ENCODE assay signal across 9 cellular contexts in genomic region chr17:74738051-74738996, GRCh38. TPM values are rescaled to one million over a fixed set of nuclear protein-coding genes. Genes with fewer than 3 reads are reported as not detected.
DNase-seq lines count a peak whose midpoint lies in the region; ATAC-seq and TF ChIP-seq lines count a peak whose summit lies in the region.
"Had no signal": no experiment of that assay in that cellular context is flagged by ENCODE, and none has a peak within 500 bp of the region (broad histone marks: within the 10 kb centered on the region; RNA-seq: fewer than 3 reads in every experiment).

No MANE protein-coding gene starts in this region.

- no peak for TF ChIP-seq EP300 in SK-N-SH (IDR thresholded peaks at IDR 0.05; ENCODE audit: borderline replicate concordance in 1 of 2, low read depth in 1 of 2, low read length in 1 of 2)
- TF ChIP-seq EP300 in upper lobe of left lung (IDR thresholded peaks at IDR 0.05), result no peak

- H3F3A ChIP-seq in SK-N-SH (replicated peaks; ENCODE audit: insufficient read depth), result peaks cover 4% of the 10 kb centered on the region

- no peak overlapping the region for H3K27ac ChIP-seq in SK-N-SH (ENCODE audit: low read depth in 2 of 2, low read length in 1 of 2)
- peak overlapping the region; percentile 40 to 81 (median 76) for H3K27ac ChIP-seq in upper lobe of left lung
- H3K27ac ChIP-seq: ovary had no signal

- POLR2A ChIA-PET in SK-N-SH (lab: Yijun Ruan, JAX), result interaction anchor here (1.3 kb wide), 1 partner anchor 81 kb away, joined by 4 read pairs; no protein-coding TSS in a partner anchor

- CTCF ChIA-PET in SK-N-SH (lab: Yijun Ruan, JAX), result interaction anchor here (0.6 to 8.2 kb wide), 41 partner anchors 10 to 370 kb away, joined by 3 to 301 read pairs (median 11); partner anchors contain the start of genes CD300H, CD300LD, GRIN2C and NAT9

- H3K27me3 ChIP-seq in SK-N-SH (ENCODE audit: insufficient read depth) (peaks cover 54% of the 10 kb centered on the region), upper lobe of left lung (peaks cover 0 to 12% (median 2%) of the 10 kb centered on the region in 4 donors)
- H3K27me3 ChIP-seq: ovary had no signal

- no peak overlapping the region for H3K9ac ChIP-seq in SK-N-SH

- H3K9me2 ChIP-seq in SK-N-SH, result no peaks in the 10 kb centered on the region

- no peak overlapping the region for H2AFZ ChIP-seq in SK-N-SH (ENCODE audit: low read depth)

- ATAC-seq in HG02678 (IDR thresholded peaks at IDR 0.05; ENCODE audit: unreplicated experiment) (peak; percentile 54), mucosa of descending colon (peak; percentile 72), upper lobe of left lung (ENCODE audit: low FRiP score in 2 of 2) (peak; percentile 19 to 56), HG03521 (IDR thresholded peaks at IDR 0.05; ENCODE audit: unreplicated experiment) (no peak)

- H3K4me1 ChIP-seq in SK-N-SH (ENCODE audit: control insufficient read depth in 1 of 2, insufficient read depth in 2 of 2, low read depth in 1 of 2, low read length in 1 of 2) (no peaks in the 10 kb centered on the region; a peak in 1 of 4 replicates), mucosa of descending colon (ENCODE audit: low read depth) (peaks cover 31% of the 10 kb centered on the region), upper lobe of left lung (peaks cover 45 to 71% (median 48%) of the 10 kb centered on the region in 4 donors)

- H3K4me3 ChIP-seq in GM12865 (ENCODE audit: low read depth, low read length) (peak overlapping the region; percentile 43), SK-N-SH (ENCODE audit: low read depth in 2 of 2, low read length in 1 of 2) (no peak overlapping the region), mucosa of descending colon (no peak overlapping the region), upper lobe of left lung (peak overlapping the region in 3 of 4 donors; percentile 41 to 51 (median 48))
- H3K4me3 ChIP-seq: ovary had no signal

- H3K4me2 ChIP-seq in SK-N-SH, result 0 out of 2 replicates have a peak overlapping the region, but pooled peaks have one; percentile 29

- no peaks in the 10 kb centered on the region for H3K36me3 ChIP-seq in SK-N-SH (replicated peaks in 1 of 2; ENCODE audit: control insufficient read depth in 1 of 2, insufficient read depth in 2 of 2, low read length in 1 of 2)
- no peaks in the 10 kb centered on the region for H3K36me3 ChIP-seq in mucosa of descending colon (ENCODE audit: low read depth)
- H3K36me3 ChIP-seq in upper lobe of left lung, result no peaks in the 10 kb centered on the region
- H3K36me3 ChIP-seq: ovary had no signal

- TF ChIP-seq RAD21 in SK-N-SH (IDR thresholded peaks at IDR 0.05; ENCODE audit: low read length), result no peak

- no peak for TF ChIP-seq POLR2A in upper lobe of left lung (IDR thresholded peaks at IDR 0.05)

- DNase-seq in GM12865 (ENCODE audit: low read depth), result peak; percentile 91
- no peak for DNase-seq in SK-N-SH
- DNase-seq in activated naive CD4-positive, alpha-beta T cell treated with anti-CD3 and anti-CD28 coated beads, Interleukin-2, amount 50 U/mL, for 16 hours, result peak; percentile 64
- peak; percentile 62 to 91 (median 76) for DNase-seq in mucosa of descending colon
- DNase-seq in upper lobe of left lung, result peak in 1 of 2 donors; percentile 55
- DNase-seq in NCI-H1048 (lab: John Stamatoyannopoulos, UW), result no peak

- no peaks in the 10 kb centered on the region for H4K20me1 ChIP-seq in SK-N-SH (ENCODE audit: insufficient read depth)

- H3K79me2 ChIP-seq in SK-N-SH (ENCODE audit: insufficient read depth), result no peaks in the 10 kb centered on the region

- intact Hi-C loops in mucosa of descending colon (cut with DNase I, micrococcal nuclease), result no loop called here

- 46% methylated on average over 8 of the region's 16 CpGs for WGBS in SK-N-SH (ENCODE audit: low lambda C conversion rate)
- WGBS in upper lobe of left lung, 2 donors, result 33 to 57% methylated on average over 3 to 12 of the region's 16 CpGs

- H3K9me3 ChIP-seq in SK-N-SH, result no peaks in the 10 kb centered on the region
- H3K9me3 ChIP-seq in mucosa of descending colon, result no peaks in the 10 kb centered on the region
- no peaks in the 10 kb centered on the region for H3K9me3 ChIP-seq in upper lobe of left lung
- H3K9me3 ChIP-seq: ovary had no signal

- TF ChIP-seq CTCF in GM12865 (IDR thresholded peaks at IDR 0.05; ENCODE audit: insufficient read depth, low read depth, low read length, missing control alignments) (no peak), SK-N-SH (IDR thresholded peaks at IDR 0.05) (no peak), mucosa of descending colon (IDR thresholded peaks at IDR 0.05) (no peak), upper lobe of left lung (IDR thresholded peaks at IDR 0.05) (no peak)

TF ChIP-seq in SK-N-SH, 30 proteins besides CTCF, POLR2A, EP300 and RAD21 (continues in another document):
- TF ChIP-seq NFIC (IDR thresholded peaks at IDR 0.05; ENCODE audit: borderline replicate concordance), result no peak
- no peak for TF ChIP-seq JUND (IDR thresholded peaks at IDR 0.05)
- TF ChIP-seq NRF1 (IDR thresholded peaks at IDR 0.05; ENCODE audit: low read depth, low read length), result no peak
- TF ChIP-seq USF1 (IDR thresholded peaks at IDR 0.05; ENCODE audit: borderline replicate concordance, low read depth), result no peak
- TF ChIP-seq TAF1 (IDR thresholded peaks at IDR 0.05; ENCODE audit: borderline replicate concordance, low read depth, low read length), result no peak
- TF ChIP-seq FOXM1 (IDR thresholded peaks at IDR 0.05; ENCODE audit: low read depth), result no peak
- no peak for TF ChIP-seq RXRA (IDR thresholded peaks at IDR 0.05; ENCODE audit: borderline replicate concordance, low read depth)
- TF ChIP-seq POLR2AphosphoS5 (IDR thresholded peaks at IDR 0.05; ENCODE audit: low read depth, low read length), result no peak
- TF ChIP-seq USF2 (IDR thresholded peaks at IDR 0.05; ENCODE audit: borderline replicate concordance, low read depth, low read length), result no peak
- TF ChIP-seq FOSL2 (IDR thresholded peaks at IDR 0.05; ENCODE audit: borderline replicate concordance, low read depth), result no peak
- TF ChIP-seq, protein P1, sequence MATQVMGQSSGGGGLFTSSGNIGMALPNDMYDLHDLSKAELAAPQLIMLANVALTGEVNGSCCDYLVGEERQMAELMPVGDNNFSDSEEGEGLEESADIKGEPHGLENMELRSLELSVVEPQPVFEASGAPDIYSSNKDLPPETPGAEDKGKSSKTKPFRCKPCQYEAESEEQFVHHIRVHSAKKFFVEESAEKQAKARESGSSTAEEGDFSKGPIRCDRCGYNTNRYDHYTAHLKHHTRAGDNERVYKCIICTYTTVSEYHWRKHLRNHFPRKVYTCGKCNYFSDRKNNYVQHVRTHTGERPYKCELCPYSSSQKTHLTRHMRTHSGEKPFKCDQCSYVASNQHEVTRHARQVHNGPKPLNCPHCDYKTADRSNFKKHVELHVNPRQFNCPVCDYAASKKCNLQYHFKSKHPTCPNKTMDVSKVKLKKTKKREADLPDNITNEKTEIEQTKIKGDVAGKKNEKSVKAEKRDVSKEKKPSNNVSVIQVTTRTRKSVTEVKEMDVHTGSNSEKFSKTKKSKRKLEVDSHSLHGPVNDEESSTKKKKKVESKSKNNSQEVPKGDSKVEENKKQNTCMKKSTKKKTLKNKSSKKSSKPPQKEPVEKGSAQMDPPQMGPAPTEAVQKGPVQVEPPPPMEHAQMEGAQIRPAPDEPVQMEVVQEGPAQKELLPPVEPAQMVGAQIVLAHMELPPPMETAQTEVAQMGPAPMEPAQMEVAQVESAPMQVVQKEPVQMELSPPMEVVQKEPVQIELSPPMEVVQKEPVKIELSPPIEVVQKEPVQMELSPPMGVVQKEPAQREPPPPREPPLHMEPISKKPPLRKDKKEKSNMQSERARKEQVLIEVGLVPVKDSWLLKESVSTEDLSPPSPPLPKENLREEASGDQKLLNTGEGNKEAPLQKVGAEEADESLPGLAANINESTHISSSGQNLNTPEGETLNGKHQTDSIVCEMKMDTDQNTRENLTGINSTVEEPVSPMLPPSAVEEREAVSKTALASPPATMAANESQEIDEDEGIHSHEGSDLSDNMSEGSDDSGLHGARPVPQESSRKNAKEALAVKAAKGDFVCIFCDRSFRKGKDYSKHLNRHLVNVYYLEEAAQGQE (IDR thresholded peaks at IDR 0.05; ENCODE audit: low read depth, low read length), result no peak

RNA-seq across cellular contexts. Expression of gene RAB37, which starts 1.3 kb away (rescaled TPM):
- polyA plus RNA-seq in SK-N-SH (2012; rRNA removed), result 0.13 and 0.25 TPM in 2 replicates
- polyA plus RNA-seq in SK-N-SH (2012; cell fraction: cytosol; rRNA removed), result 0.09 and 0.12 TPM in 2 replicates
- 0.26 and 0.31 TPM in 2 replicates for polyA plus RNA-seq in SK-N-SH (2012; cell fraction: nucleus; rRNA removed)
- total RNA-seq in mucosa of descending colon (1 to 10 TPM; 4.3 to 9.8 (median 9.0) TPM), upper lobe of left lung (1 to 10 TPM; 1.1 to 7.1 (median 3.7) TPM)

RNA-seq across cellular contexts. Expression of gene NHERF1, which starts 10.1 kb away (rescaled TPM):
- 26.9 and 40.1 TPM in 2 replicates for polyA plus RNA-seq in SK-N-SH (2012; rRNA removed)
- polyA plus RNA-seq in SK-N-SH (2012; cell fraction: cytosol; rRNA removed), result 23.7 and 29.2 TPM in 2 replicates
- 21.2 and 25.9 TPM in 2 replicates for polyA plus RNA-seq in SK-N-SH (2012; cell fraction: nucleus; rRNA removed)
- total RNA-seq in mucosa of descending colon (100 to 1,000 TPM; 109 to 281 (median 164) TPM), upper lobe of left lung (10 to 100 TPM; 21.6 to 49.4 (median 34.8) TPM)

RNA-seq across cellular contexts. Expression of gene CD300LF, which starts 25.6 kb away (rescaled TPM):
- not detected in 2 replicates for polyA plus RNA-seq in SK-N-SH (2012; rRNA removed)
- polyA plus RNA-seq in SK-N-SH (2012; cell fraction: cytosol; rRNA removed), result not detected in 2 replicates
- polyA plus RNA-seq in SK-N-SH (2012; cell fraction: nucleus; rRNA removed), result not detected in 2 replicates
- total RNA-seq in mucosa of descending colon, result 1 to 10 TPM; 2.0 TPM
- total RNA-seq in upper lobe of left lung, result 10 to 100 TPM; 14.5 to 70.2 (median 33.4) TPM

RNA-seq across cellular contexts. Expression of gene NAT9, which starts 37.8 kb away (rescaled TPM):
- 117 and 190 TPM in 2 replicates for polyA plus RNA-seq in SK-N-SH (2012; rRNA removed)
- 38.1 and 64.6 TPM in 2 replicates for polyA plus RNA-seq in SK-N-SH (2012; cell fraction: cytosol; rRNA removed)
- polyA plus RNA-seq in SK-N-SH (2012; cell fraction: nucleus; rRNA removed), result 744 and 872 TPM in 2 replicates
- total RNA-seq in mucosa of descending colon (10 to 100 TPM; 35.8 to 40.6 (median 39.8) TPM), upper lobe of left lung (10 to 100 TPM; 16.1 to 78.6 (median 41.7) TPM)

Comparison
In these comparisons a context has a peak if more than half of its experiments do, and no peak if none do; other contexts are left out.
1. DNase-seq: peak in GM12865 (single experiment), activated naive CD4-positive, alpha-beta T cell treated with anti-CD3 and anti-CD28 coated beads, Interleukin-2, amount 50 U/mL, for 16 hours (single experiment) and mucosa of descending colon (3 of 3); none in SK-N-SH (single experiment) and NCI-H1048 (single experiment).
2. H3K4me3 ChIP-seq: peak in GM12865 (single experiment) and upper lobe of left lung (3 of 4); none in SK-N-SH (0 of 2) and mucosa of descending colon (single experiment).
3. H3K27ac ChIP-seq: peak in upper lobe of left lung (4 of 4); none in SK-N-SH (0 of 2).
4. RNA of gene CD300LF, which starts 25.6 kb away (total RNA-seq): 14.5 to 70.2 TPM in upper lobe of left lung; 2.0 TPM in mucosa of descending colon; every median in the first group is over 4 times any median in the second.